In the genomic region with DNA sequence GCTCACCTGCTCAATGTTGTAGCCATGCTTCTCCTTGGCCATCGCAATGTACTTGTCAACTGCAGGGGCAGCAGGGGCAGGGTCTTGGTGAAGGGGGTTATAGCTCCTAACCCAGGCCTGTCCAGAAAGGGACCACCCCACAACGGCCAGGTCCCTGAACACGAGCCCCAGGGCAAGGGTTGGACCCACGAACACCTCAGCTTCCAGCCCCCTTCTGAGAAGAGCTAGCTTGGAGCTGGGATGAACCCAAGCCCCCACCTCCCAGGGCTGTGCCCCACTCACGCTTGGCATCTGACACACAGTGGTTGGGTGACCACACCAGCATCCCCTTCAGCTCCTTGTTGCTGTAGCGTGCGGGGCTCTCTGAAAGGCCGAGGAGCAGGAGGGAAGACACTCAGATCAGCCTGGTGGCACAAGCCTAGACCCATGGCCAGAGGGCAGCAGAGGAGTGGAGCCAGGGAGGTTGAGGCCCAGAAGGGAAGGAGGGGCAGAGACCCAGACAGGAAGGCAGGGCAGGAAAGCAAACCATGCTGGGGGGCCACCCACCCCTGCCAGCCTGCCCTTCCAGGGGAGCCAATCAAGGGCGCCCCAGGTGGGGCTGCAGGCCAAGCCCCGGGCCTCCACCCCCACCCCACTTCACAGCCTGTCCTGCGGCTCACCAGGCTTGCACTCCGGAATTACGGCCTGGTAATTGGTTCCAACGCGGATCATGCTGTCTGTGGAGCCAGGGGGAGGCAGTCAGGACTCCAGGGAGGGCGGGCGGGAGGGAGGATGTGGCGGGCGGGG, we compare ENCODE assay signal across 11 cellular contexts. TPM values are rescaled to one million over a fixed set of nuclear protein-coding genes. Genes with fewer than 3 reads are reported as not detected.
DNase-seq lines count a peak whose midpoint lies in the region; ATAC-seq and TF ChIP-seq lines count a peak whose summit lies in the region.
"Had no signal": no experiment of that assay in that cellular context is flagged by ENCODE, and none has a peak within 500 bp of the region (broad histone marks: within the 10 kb centered on the region; RNA-seq: fewer than 3 reads in every experiment).

No MANE protein-coding gene starts in this region.

- H3K9me3 Mint-ChIP-seq in natural killer cell, result no peaks in the 10 kb centered on the region

- H3K27me3 ChIP-seq in H7 (ENCODE audit: control insufficient read depth, insufficient read depth, low read length), result no peaks in the 10 kb centered on the region

- H3K4me3 Mint-ChIP-seq in natural killer cell, result peak overlapping the region; percentile 31

- peaks cover 0 to 5% of the 10 kb centered on the region in 2 donors for H3K27me3 Mint-ChIP-seq in natural killer cell (ENCODE audit: low read depth in 2 of 2)

- H3K4me1 Mint-ChIP-seq in natural killer cell, result peaks cover 0 to 32% of the 10 kb centered on the region in 2 donors

- no peak for TF ChIP-seq CTCF in natural killer cell (IDR thresholded peaks at IDR 0.05)

- H3K4me3 ChIP-seq in H7 (ENCODE audit: insufficient read depth, low read depth, low read length), result peak overlapping the region; percentile 87

- ATAC-seq in natural killer cell (no peak), HG02852 (IDR thresholded peaks at IDR 0.05; ENCODE audit: unreplicated experiment) (no peak)

- intact Hi-C loops in natural killer cell (cut with micrococcal nuclease), result loop anchor here (5.0 kb wide), 2 partner anchors 43 to 232 kb away; no protein-coding TSS in a partner anchor

- H3K36me3 ChIP-seq in H7 (replicated peaks; ENCODE audit: control insufficient read depth, insufficient read depth, low read length), result peaks cover 26% of the 10 kb centered on the region

- DNase-seq in NCI-H1105 (lab: John Stamatoyannopoulos, UW) (peak; percentile 5), NCI-H1105 treated with DMSO at 0.1 percent for 48 hours (lab: John Stamatoyannopoulos, UW) (no peak), H7 (peak; percentile 80), cerebellum (ENCODE audit: low spot score) (peak; percentile 30), natural killer cell (no peak), RKO (ENCODE audit: low spot score) (no peak)
- DNase-seq in stimulated activated CD4-positive, alpha-beta T cell treated with anti-CD3 and anti-CD28 coated beads, Interleukin-4, amount 100 ng/mL, for 1 hour, result no peak
- DNase-seq: activated effector memory CD4-positive, alpha-beta T cell treated with anti-CD3 and anti-CD28 coated beads, Interleukin-2, amount 50 U/mL, for 16 hours; NCI-H2081; small intestine had no signal

- no peaks in the 10 kb centered on the region for H3K36me3 Mint-ChIP-seq in natural killer cell

- H3K27ac Mint-ChIP-seq in natural killer cell, result peak overlapping the region in 1 of 2 donors; percentile 45

RNA-seq across cellular contexts. Expression of gene RCOR2, which starts 1.9 kb away (rescaled TPM):
- 63.5 and 66.8 TPM in 2 replicates for total RNA-seq in H7 (2014; rRNA removed; shearing (Covaris generic))
- total RNA-seq in cerebellum, result 15.5 TPM
- not detected for total RNA-seq in natural killer cell

RNA-seq across cellular contexts. Expression of gene NAA40, which starts 23.7 kb away (rescaled TPM):
- total RNA-seq in H7 (2014; rRNA removed; shearing (Covaris generic)), result 13.8 and 15.0 TPM in 2 replicates
- 24.7 TPM for total RNA-seq in cerebellum
- 10 to 100 TPM; 44.8 to 72.1 (median 57.4) TPM for total RNA-seq in natural killer cell

RNA-seq across cellular contexts. Expression of gene COX8A, which starts 59.3 kb away (rescaled TPM):
- 836 and 1,175 TPM in 2 replicates for total RNA-seq in H7 (2014; rRNA removed; shearing (Covaris generic))
- total RNA-seq in cerebellum (204 TPM), natural killer cell (100 to 1,000 TPM; 143 to 166 (median 145) TPM)

Comparison
In these comparisons a context has a peak if more than half of its experiments do, and no peak if none do; other contexts are left out.
1. DNase-seq: peak in NCI-H1105 (single experiment), H7 (single experiment) and cerebellum (single experiment); none in NCI-H1105 treated with DMSO at 0.1 percent for 48 hours (single experiment), natural killer cell (single experiment), stimulated activated CD4-positive, alpha-beta T cell treated with anti-CD3 and anti-CD28 coated beads, Interleukin-4, amount 100 ng/mL, for 1 hour (single experiment) and RKO (single experiment).
2. RNA of gene RCOR2, which starts 1.9 kb away (total RNA-seq): 63.5 to 66.8 TPM in H7 and 15.5 TPM in cerebellum (single experiment); not detected in natural killer cell; every median in the first group is over 10 times any median in the second.